In genomic region chr17:79074650-79075432, GRCh38 we compare ENCODE assay signal across 8 cellular contexts. TPM values are rescaled to one million over a fixed set of nuclear protein-coding genes. Genes with fewer than 3 reads are reported as not detected.
A peak's percentile ranks its signal among the peaks of the same experiment; 100 is the strongest.
DNase-seq lines count a peak whose midpoint lies in the region; ATAC-seq and TF ChIP-seq lines count a peak whose summit lies in the region.

ENGASE (plus strand) TSS chr17:79074824; CDS start chr17:79074945, 121 bp downstream.

- H3K36me3 ChIP-seq in vagina: peaks cover 0 to 14% of the 10 kb centered on the region in 2 donors

- H3K27ac ChIP-seq in vagina: peak within 1 kb of the TSS; percentile 90

- intact Hi-C loops in vagina (cut with DNase I): no loop called here

- H3K4me1 ChIP-seq in vagina: peaks cover 28% of the 10 kb centered on the region

- TF ChIP-seq CTCF in astrocyte of the cerebellum (IDR thresholded peaks at IDR 0.05; ENCODE audit: low read depth, low read length, missing control alignments) (no peak), vagina (IDR thresholded peaks at IDR 0.05) (no peak)

- no peaks in the 10 kb centered on the region for H3K27me3 ChIP-seq in vagina

- in situ Hi-C loops in astrocyte of the cerebellum (cut with HindIII; ENCODE audit: low sequenced_read_pairs): no loop called here

- TF ChIP-seq POLR2A in GM18505 (IDR thresholded peaks at IDR 0.05; ENCODE audit: borderline replicate concordance, extremely low read depth, insufficient read depth, insufficient read length) (peak; percentile 76), vagina (IDR thresholded peaks at IDR 0.05) (peak in 1 of 2 donors; percentile 53)

- peak within 1 kb of the TSS; percentile 63 for H3K4me3 ChIP-seq in astrocyte of the cerebellum (ENCODE audit: low read depth, low read length)
- peak within 1 kb of the TSS; percentile 91 to 92 for H3K4me3 ChIP-seq in vagina

- no peaks in the 10 kb centered on the region for H3K9me3 ChIP-seq in vagina

- DNase-seq in NCI-H2029 treated with DMSO at 0.1 percent for 48 hours (lab: John Stamatoyannopoulos, UW): peak; percentile 55
- DNase-seq in T1000 (lab: John Stamatoyannopoulos, UW): peak; percentile 96
- peak; percentile 45 for DNase-seq in astrocyte of the cerebellum (ENCODE audit: low read depth)
- peak; percentile 91 to 94 for DNase-seq in hippocampal formation (lab: John Stamatoyannopoulos, UW)
- peak; percentile 86 for DNase-seq in renal cortical epithelial cell (ENCODE audit: low read depth)
- DNase-seq in vagina (ENCODE audit: extremely low spot score in 2 of 2): no peak

- ATAC-seq in GM18505 (IDR thresholded peaks at IDR 0.05; ENCODE audit: unreplicated experiment) (peak; percentile 81), HG02973 (IDR thresholded peaks at IDR 0.05; ENCODE audit: unreplicated experiment) (peak; percentile 81)

RNA-seq across cellular contexts. Expression of gene ENGASE, which starts in this region (rescaled TPM):
- total RNA-seq in renal cortical epithelial cell: 4.3 and 18.1 TPM in 2 replicates
- total RNA-seq in vagina: 13.8 TPM

Comparison
In these comparisons a context has a peak if more than half of its experiments do, and no peak if none do; other contexts are left out.
1. DNase-seq: peak in NCI-H2029 treated with DMSO at 0.1 percent for 48 hours (single experiment), T1000 (single experiment), astrocyte of the cerebellum (single experiment), hippocampal formation (2 of 2) and renal cortical epithelial cell (single experiment); none in vagina (0 of 2).